2 cellular contexts compared by ENCODE assay signal in genomic region chr7:111410899-111411298, GRCh38.
TF ChIP-seq lines count a peak whose summit lies in the region.

No MANE protein-coding gene starts in this region.

TF ChIP-seq in IMR-90, 13 proteins besides CTCF, POLR2A, EP300 and RAD21:
- TF ChIP-seq FOS (IDR thresholded peaks at IDR 0.05; ENCODE audit: low read depth, low read length), result no peak
- TF ChIP-seq CEBPB (IDR thresholded peaks at IDR 0.05; ENCODE audit: low read depth, low read length), result no peak
- no peak for TF ChIP-seq USF2 (IDR thresholded peaks at IDR 0.05; ENCODE audit: low read depth, low read length)
- no peak for TF ChIP-seq MAZ (IDR thresholded peaks at IDR 0.05; ENCODE audit: borderline replicate concordance, low read depth, low read length)
- no peak for TF ChIP-seq SMC3 (IDR thresholded peaks at IDR 0.05; ENCODE audit: low read depth, low read length)
- no peak for TF ChIP-seq MAFK (IDR thresholded peaks at IDR 0.05; ENCODE audit: low read depth, low read length)
- TF ChIP-seq BHLHE40 (IDR thresholded peaks at IDR 0.05; ENCODE audit: low read depth, low read length), result no peak
- no peak for TF ChIP-seq RFX5 (IDR thresholded peaks at IDR 0.05; ENCODE audit: low read depth, low read length)
- TF ChIP-seq CHD1 (IDR thresholded peaks at IDR 0.05; ENCODE audit: low read depth, low read length), result no peak
- no peak for TF ChIP-seq NFE2L2 (IDR thresholded peaks at IDR 0.05; ENCODE audit: low read depth, low read length)
- no peak for TF ChIP-seq ELK1 (IDR thresholded peaks at IDR 0.05; ENCODE audit: borderline replicate concordance, low read depth, low read length)
- TF ChIP-seq MXI1 (IDR thresholded peaks at IDR 0.05; ENCODE audit: borderline replicate concordance, low read depth, low read length), result no peak
- no peak for TF ChIP-seq RCOR1 (IDR thresholded peaks at IDR 0.05; ENCODE audit: insufficient replicate concordance, low read length)

TF ChIP-seq in H1, 55 proteins besides CTCF, POLR2A, EP300 and RAD21:
- no peak for TF ChIP-seq EGR1 (IDR thresholded peaks at IDR 0.05; ENCODE audit: borderline replicate concordance, low read depth, low read length)
- no peak for TF ChIP-seq GTF2F1 (IDR thresholded peaks at IDR 0.05; ENCODE audit: borderline replicate concordance, low read depth, low read length)
- no peak for TF ChIP-seq MAX (IDR thresholded peaks at IDR 0.05)
- TF ChIP-seq SP2 (IDR thresholded peaks at IDR 0.05; ENCODE audit: low read length), result no peak
- no peak for TF ChIP-seq SAP30 (IDR thresholded peaks at IDR 0.05; ENCODE audit: insufficient read depth, insufficient replicate concordance, low read length)
- no peak for TF ChIP-seq GABPA (IDR thresholded peaks at IDR 0.05; ENCODE audit: borderline replicate concordance, insufficient read depth, low read length)
